In genomic region chr1:70573317-70573843, GRCh38 we compare ENCODE assay signal across 35 cellular contexts.
"Had no signal": no experiment of that assay in that cellular context is flagged by ENCODE, and none has a peak within 500 bp of the region (broad histone marks: within the 10 kb centered on the region; RNA-seq: fewer than 3 reads in every experiment).

No MANE protein-coding gene starts in this region.

- H3K9me3 ChIP-seq: MG63 had no signal

- H3K4me3 ChIP-seq: MG63 had no signal

- H3K27ac ChIP-seq: KMS-11 had no signal

- H3K36me3 ChIP-seq: MG63 had no signal

- H3K27me3 ChIP-seq: MG63 had no signal

- H3K9ac ChIP-seq: KMS-11 had no signal

- DNase-seq: Karpas-422, Kasumi-1, MG63, MM.1S, MV-4-11, NCI-H1048, NCI-H1092, NCI-H1092 treated with DMSO at 0.1 percent for 48 hours, NCI-H1105, NCI-H1105 treated with DMSO at 0.1 percent for 48 hours, NCI-H1417, NCI-H1417 treated with DMSO at 0.1 percent for 48 hours, NCI-H1436, NCI-H1436 treated with DMSO at 0.1 percent for 48 hours, NCI-H146, NCI-H1694, NCI-H1694 treated with DMSO at 0.1 percent for 48 hours, NCI-H187, NCI-H187 treated with DMSO at 0.1 percent for 48 hours, NCI-H1930, NCI-H2029, NCI-H2029 treated with DMSO at 0.1 percent for 48 hours, NCI-H2081, NCI-H2081 treated with DMSO at 0.1 percent for 48 hours, NCI-H2107, NCI-H2171, NCI-H2171 treated with DMSO at 0.1 percent for 48 hours, NCI-H2227 treated with DMSO at 0.1 percent for 48 hours, NCI-H226, NCI-H345, NCI-H446, NCI-H446 treated with DMSO at 0.1 percent for 48 hours, NCI-H510A, NCI-H510A treated with DMSO at 0.1 percent for 48 hours had no signal

- H3K4me2 ChIP-seq: KMS-11 had no signal
